In genomic region chr1:145720556-145720877, GRCh38 we compare ENCODE assay signal across 1 cellular context.
TF ChIP-seq lines count a peak whose summit lies in the region.

No MANE protein-coding gene starts in this region.

TF ChIP-seq in K562, 482 proteins besides CTCF, POLR2A, EP300 and RAD21 (continued from another document):
- TF ChIP-seq E2F1 (CRISPR knock-in tag; IDR thresholded peaks at IDR 0.05), result no peak
- no peak for TF ChIP-seq FOXJ3 (CRISPR knock-in tag; IDR thresholded peaks at IDR 0.05)
- no peak for TF ChIP-seq TSC22D4 (tag; IDR thresholded peaks at IDR 0.05)
- no peak for TF ChIP-seq ZNF197 (CRISPR knock-in tag; IDR thresholded peaks at IDR 0.05; ENCODE audit: low read depth)
